In the genomic region with DNA sequence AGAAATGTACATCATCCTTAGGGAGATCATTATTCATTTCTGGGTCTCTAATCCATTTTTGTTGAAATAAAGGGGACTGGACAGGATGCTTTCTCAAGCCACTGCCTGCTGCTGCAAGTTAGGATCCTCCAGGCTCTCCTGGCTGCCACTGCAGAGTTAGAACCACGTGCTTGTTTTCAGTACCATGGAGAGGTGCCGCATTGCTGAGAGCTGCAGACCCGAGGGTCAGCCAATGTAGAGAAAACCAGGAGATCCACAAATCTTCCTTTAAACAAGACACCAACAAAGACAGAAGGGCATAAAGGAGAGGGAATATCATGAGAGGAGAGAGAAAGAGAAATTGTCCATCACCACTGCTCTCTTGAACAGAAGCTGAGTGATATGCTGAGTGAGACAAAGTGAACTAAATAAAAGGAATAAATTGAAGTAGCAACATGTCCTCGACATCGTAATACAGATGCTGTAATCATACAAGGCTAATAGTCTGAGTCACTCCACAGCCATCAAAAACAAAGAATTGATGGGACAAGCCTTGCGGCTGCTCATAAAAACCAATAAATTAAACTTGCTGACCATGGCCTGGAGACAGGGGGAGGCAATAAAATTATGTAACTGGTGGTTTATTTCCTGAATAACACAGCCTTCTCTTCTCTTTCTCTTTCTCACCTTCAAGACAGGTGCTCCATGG, we compare ENCODE assay signal across 9 cellular contexts.
DNase-seq lines count a peak whose midpoint lies in the region; TF ChIP-seq lines count a peak whose summit lies in the region.
"Had no signal": no experiment of that assay in that cellular context is flagged by ENCODE, and none has a peak within 500 bp of the region (broad histone marks: within the 10 kb centered on the region; RNA-seq: fewer than 3 reads in every experiment).

No MANE protein-coding gene starts in this region.

- H3K4me3 Mint-ChIP-seq in nephron progenitor cell = no peak overlapping the region

- H3K4me1 ChIP-seq in BE2C = no peaks in the 10 kb centered on the region
- H3K4me1 ChIP-seq: spleen, stomach had no signal

- DNase-seq in GM12865 (ENCODE audit: low read depth) (peak; percentile 3), MV-4-11 (lab: John Stamatoyannopoulos, UW) (peak; percentile 0), dermis microvascular lymphatic vessel endothelial cell (ENCODE audit: low read depth in 2 of 2) (peak; percentile 11 to 29), nephron progenitor cell (peak; percentile 80), activated gamma-delta T cell (lab: John Stamatoyannopoulos, UW) (no peak), BE2C (no peak)
- no peak for DNase-seq in activated CD4-positive, CD25-positive, alpha-beta regulatory T cell (lab: John Stamatoyannopoulos, UW)
- DNase-seq: spleen, stomach had no signal

- H3K36me3 Mint-ChIP-seq in nephron progenitor cell (ENCODE audit: low read depth) = no peaks in the 10 kb centered on the region

- no peaks in the 10 kb centered on the region for H3K36me3 ChIP-seq in BE2C
- H3K36me3 ChIP-seq: stomach had no signal

- H3K9me3 Mint-ChIP-seq in nephron progenitor cell = peaks cover 2% of the 10 kb centered on the region

- TF ChIP-seq CTCF in GM12865 (IDR thresholded peaks at IDR 0.05; ENCODE audit: insufficient read depth, low read depth, low read length, missing control alignments) = no peak
- no peak for TF ChIP-seq CTCF in nephron progenitor cell (IDR thresholded peaks at IDR 0.05)
- no peak for TF ChIP-seq CTCF in BE2C (IDR thresholded peaks at IDR 0.05; ENCODE audit: low read depth, low read length)

- no peaks in the 10 kb centered on the region for H3K9me3 ChIP-seq in BE2C

- H3K27me3 Mint-ChIP-seq in nephron progenitor cell (ENCODE audit: low read depth, poor library complexity) = peaks cover 9% of the 10 kb centered on the region

- no peak overlapping the region for H3K4me3 ChIP-seq in GM12865 (ENCODE audit: low read depth, low read length)
- no peak overlapping the region for H3K4me3 ChIP-seq in BE2C (ENCODE audit: low read depth, low read length)
- H3K4me3 ChIP-seq: spleen, stomach had no signal

- H3K27ac Mint-ChIP-seq in nephron progenitor cell = no peak overlapping the region

- no peaks in the 10 kb centered on the region for H3K27me3 ChIP-seq in BE2C
- H3K27me3 ChIP-seq: spleen, stomach had no signal

- H3K4me1 Mint-ChIP-seq in nephron progenitor cell = no peaks in the 10 kb centered on the region

Comparison
In these comparisons a context has a peak if more than half of its experiments do, and no peak if none do; other contexts are left out.
1. DNase-seq: peak in GM12865 (single experiment), MV-4-11 (single experiment), dermis microvascular lymphatic vessel endothelial cell (2 of 2) and nephron progenitor cell (single experiment); none in activated gamma-delta T cell (single experiment), activated CD4-positive, CD25-positive, alpha-beta regulatory T cell (0 of 4) and BE2C (single experiment).